ENCODE assay signal across 1 cellular context in genomic region chr12:93626160-93626559, GRCh38.
TF ChIP-seq lines count a peak whose summit lies in the region.

No MANE protein-coding gene starts in this region.

TF ChIP-seq in A549, 52 proteins besides CTCF, POLR2A, EP300 and RAD21 (continued from another document):
- TF ChIP-seq BCL3 (IDR thresholded peaks at IDR 0.05) (no peak), SMC3 (IDR thresholded peaks at IDR 0.05) (no peak), FOSB (CRISPR knock-in tag; IDR thresholded peaks at IDR 0.05) (no peak), POLR2AphosphoS2 (conservative IDR thresholded peaks at IDR 0.05; ENCODE audit: low read length) (no peak)
